In the genomic region with DNA sequence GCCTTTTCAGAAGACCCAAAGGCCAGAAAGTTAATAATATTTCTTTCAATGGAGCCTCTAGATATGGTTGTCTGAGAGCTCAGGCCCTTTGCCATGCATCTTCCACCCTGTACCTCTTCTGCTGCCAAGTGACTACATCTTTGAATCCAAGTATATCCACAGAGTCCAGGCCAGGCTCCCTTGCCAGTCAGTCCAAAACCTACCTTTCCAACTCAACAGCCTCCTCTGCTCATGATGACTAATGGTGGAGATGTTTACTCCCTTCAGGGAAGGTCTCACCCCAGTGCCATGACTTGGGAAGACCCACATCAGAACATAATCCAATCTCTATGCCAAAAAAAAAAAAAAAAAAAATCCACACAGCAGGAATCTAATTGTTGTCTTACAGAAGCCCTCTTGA, we compare ENCODE assay signal across 15 cellular contexts.
DNase-seq lines count a peak whose midpoint lies in the region; ATAC-seq and TF ChIP-seq lines count a peak whose summit lies in the region.
"Had no signal": no experiment of that assay in that cellular context is flagged by ENCODE, and none has a peak within 500 bp of the region (broad histone marks: within the 10 kb centered on the region; RNA-seq: fewer than 3 reads in every experiment).

No MANE protein-coding gene starts in this region.

- POLR2A ChIA-PET in HEK293T (lab: Yijun Ruan, JAX): no interaction called here

- CTCF ChIA-PET in HEK293T (lab: Yijun Ruan, JAX): no interaction called here

- DNase-seq in stimulated activated naive CD8-positive, alpha-beta T cell treated with anti-CD3 and anti-CD28 coated beads, Interleukin-15, Interleukin-2, amounts not matched to agents 100 U/mL and 50 U/mL, for 24 hours: no peak
- DNase-seq in epithelial cell of esophagus (ENCODE audit: low read depth) (peak; percentile 38), HEK293T (ENCODE audit: extremely low spot score) (no peak), NCI-H1417 treated with DMSO at 0.1 percent for 48 hours (lab: John Stamatoyannopoulos, UW) (no peak), NCI-H1694 treated with DMSO at 0.1 percent for 48 hours (lab: John Stamatoyannopoulos, UW) (no peak)
- DNase-seq: head of caudate nucleus, KG1, kidney glomerular epithelial cell, NCI-H2029, posterior cingulate gyrus, SJCRH30, WERI-Rb-1 had no signal

- H3K27ac Mint-ChIP-seq in stimulated activated naive CD8-positive, alpha-beta T cell treated with anti-CD3 and anti-CD28 coated beads, Interleukin-15, Interleukin-2, amounts not matched to agents 100 ng/mL and 50 ng/mL, for 24 hours: peak overlapping the region; percentile 95

- no peak for ATAC-seq in stimulated activated naive CD8-positive, alpha-beta T cell treated with anti-CD3 and anti-CD28 coated beads, Interleukin-15, Interleukin-2, amounts not matched to agents 100 U/mL and 50 U/mL, for 24 hours
- no peak for ATAC-seq in HG02623 (IDR thresholded peaks at IDR 0.05; ENCODE audit: unreplicated experiment)

- H3K4me1 Mint-ChIP-seq in stimulated activated naive CD8-positive, alpha-beta T cell treated with anti-CD3 and anti-CD28 coated beads, Interleukin-15, Interleukin-2, amounts not matched to agents 100 ng/mL and 50 ng/mL, for 24 hours (ENCODE audit: low read depth): peaks cover 93% of the 10 kb centered on the region

- H3K9me3 Mint-ChIP-seq in stimulated activated naive CD8-positive, alpha-beta T cell treated with anti-CD3 and anti-CD28 coated beads, Interleukin-15, Interleukin-2, amounts not matched to agents 100 ng/mL and 50 ng/mL, for 24 hours: no peaks in the 10 kb centered on the region

- H3K4me3 ChIP-seq in epithelial cell of esophagus (ENCODE audit: low read length): no peak overlapping the region
- H3K4me3 ChIP-seq: SJCRH30 had no signal

- H3K36me3 Mint-ChIP-seq in stimulated activated naive CD8-positive, alpha-beta T cell treated with anti-CD3 and anti-CD28 coated beads, Interleukin-15, Interleukin-2, amounts not matched to agents 100 ng/mL and 50 ng/mL, for 24 hours (ENCODE audit: low read depth): peaks cover 8% of the 10 kb centered on the region

- TF ChIP-seq CTCF in VCaP (conservative IDR thresholded peaks at IDR 0.05) (no peak), epithelial cell of esophagus (IDR thresholded peaks at IDR 0.05; ENCODE audit: insufficient read depth, low read depth, low read length, missing control alignments) (no peak)

- peak overlapping the region; percentile 99 for H3K27ac ChIP-seq in VCaP
- H3K27ac ChIP-seq: SJCRH30, WERI-Rb-1 had no signal

- no peaks in the 10 kb centered on the region for H3K27me3 Mint-ChIP-seq in stimulated activated naive CD8-positive, alpha-beta T cell treated with anti-CD3 and anti-CD28 coated beads, Interleukin-15, Interleukin-2, amounts not matched to agents 100 ng/mL and 50 ng/mL, for 24 hours

- peak overlapping the region; percentile 75 for H3K4me3 Mint-ChIP-seq in stimulated activated naive CD8-positive, alpha-beta T cell treated with anti-CD3 and anti-CD28 coated beads, Interleukin-15, Interleukin-2, amounts not matched to agents 100 ng/mL and 50 ng/mL, for 24 hours

TF ChIP-seq in HEK293T, 16 proteins besides CTCF, POLR2A, EP300 and RAD21:
- no peak for TF ChIP-seq ELF4 (IDR thresholded peaks at IDR 0.05)
